37 cellular contexts compared by ENCODE assay signal in genomic region chr11:57015679-57016078, GRCh38. TPM values are rescaled to one million over a fixed set of nuclear protein-coding genes. Genes with fewer than 3 reads are reported as not detected.
"Had no signal": no experiment of that assay in that cellular context is flagged by ENCODE, and none has a peak within 500 bp of the region (broad histone marks: within the 10 kb centered on the region; RNA-seq: fewer than 3 reads in every experiment).

No MANE protein-coding gene starts in this region.

- H3K9me3 ChIP-seq: ovary, psoas muscle, stomach, thoracic aorta, thyroid gland, tibial nerve, upper lobe of left lung, vagina had no signal

- H3K36me3 Mint-ChIP-seq: naive thymus-derived CD4-positive, alpha-beta T cell; natural killer cell; neural progenitor cell; stimulated activated effector memory CD8-positive, alpha-beta T cell treated with anti-CD3 and anti-CD28 coated beads, Interleukin-12 subunit alpha, Interleukin-12 subunit beta, amount 100 ng/mL, for 72 hours; stimulated activated naive B cell treated with anti-CD40 and anti-IgM and Interleukin-4, amounts not matched to agents 10 μg/mL and 1 μg/mL and 100 μg/mL, for 72 hours had no signal

- H3K4me3 Mint-ChIP-seq: naive thymus-derived CD4-positive, alpha-beta T cell; natural killer cell; nephron; neural progenitor cell; stimulated activated effector memory CD8-positive, alpha-beta T cell treated with anti-CD3 and anti-CD28 coated beads, Interleukin-12 subunit alpha, Interleukin-12 subunit beta, amount 100 ng/mL, for 72 hours; stimulated activated naive B cell treated with anti-CD40 and anti-IgM and Interleukin-4, amounts not matched to agents 10 μg/mL and 1 μg/mL and 100 μg/mL, for 72 hours; stimulated activated naive CD8-positive, alpha-beta T cell treated with anti-CD3 and anti-CD28 coated beads, Interleukin-15, Interleukin-2, amounts not matched to agents 100 ng/mL and 50 ng/mL, for 24 hours had no signal

- H3K9me3 Mint-ChIP-seq: nephron; stimulated activated naive CD8-positive, alpha-beta T cell treated with anti-CD3 and anti-CD28 coated beads, Interleukin-15, Interleukin-2, amounts not matched to agents 100 ng/mL and 50 ng/mL, for 24 hours had no signal

- H3K4me1 ChIP-seq: neural progenitor cell, parathyroid adenoma, psoas muscle, spleen, stomach, thyroid gland, tibial nerve, upper lobe of left lung, vagina had no signal

- H3K9ac ChIP-seq: neural progenitor cell, parathyroid adenoma had no signal

- H3K4me3 ChIP-seq: neural progenitor cell, ovary, psoas muscle, skin epidermis, smooth muscle cell, spleen, stomach, thoracic aorta, thyroid gland, tibial nerve, upper lobe of left lung, vagina had no signal

- H3K4me2 ChIP-seq: neural progenitor cell, smooth muscle cell had no signal

- ATAC-seq: naive thymus-derived CD4-positive, alpha-beta T cell; natural killer cell; psoas muscle; right cardiac atrium; sciatic nerve; stimulated activated effector memory CD8-positive, alpha-beta T cell treated with anti-CD3 and anti-CD28 coated beads, Interleukin-12 subunit alpha, Interleukin-12 subunit beta, amount 100 ng/mL, for 72 hours; stimulated activated naive B cell treated with anti-CD40 and anti-IgM and Interleukin-4, amounts not matched to agents 10 μg/mL and 1 μg/mL and 100 μg/mL, for 72 hours had no signal

- H3K27ac ChIP-seq: neural progenitor cell, ovary, parathyroid adenoma, psoas muscle, skin epidermis, spleen, stomach, thoracic aorta, thyroid gland, tibial nerve, upper lobe of left lung, vagina had no signal

- H3K27me3 ChIP-seq: neural progenitor cell, ovary, spleen, stomach, thyroid gland, tibial nerve, upper lobe of left lung, vagina had no signal

- DNase-seq: naive thymus-derived CD4-positive, alpha-beta T cell; natural killer cell; occipital lobe; ovary; posterior cingulate gyrus; psoas muscle; right cardiac atrium; spleen; stimulated activated CD4-positive, alpha-beta T cell treated with anti-CD3 and anti-CD28 coated beads, Interleukin-12 subunit alpha, Interleukin-12 subunit beta, amount 100 ng/mL, for 4 hours; stimulated activated CD4-positive, alpha-beta T cell treated with anti-CD3 and anti-CD28 coated beads, Interleukin-2, amount 100 ng/mL, for 24 hours; stimulated activated CD4-positive, alpha-beta T cell treated with anti-CD3 and anti-CD28 coated beads, Interleukin-2, amount 100 ng/mL, for 48 hours; stimulated activated CD4-positive, alpha-beta T cell treated with anti-CD3 and anti-CD28 coated beads, Interleukin-4, amount 100 ng/mL, for 24 hours; stimulated activated naive B cell treated with anti-CD40 and anti-IgM and Interleukin-4, amounts not matched to agents 10 μg/mL and 1 μg/mL and 100 μg/mL, for 72 hours; stimulated activated naive CD4-positive, alpha-beta T cell treated with Interleukin-2 at 50 U/mL for 16 hours; stomach; thyroid gland; trophoblast cell; upper lobe of left lung had no signal

- H3K36me3 ChIP-seq: neural progenitor cell, ovary, spleen, stomach, thoracic aorta, thyroid gland, tibial nerve, upper lobe of left lung, vagina had no signal

- H3K27me3 Mint-ChIP-seq: naive thymus-derived CD4-positive, alpha-beta T cell; stimulated activated naive B cell treated with anti-CD40 and anti-IgM and Interleukin-4, amounts not matched to agents 10 μg/mL and 1 μg/mL and 100 μg/mL, for 72 hours; stimulated activated naive CD8-positive, alpha-beta T cell treated with anti-CD3 and anti-CD28 coated beads, Interleukin-15, Interleukin-2, amounts not matched to agents 100 ng/mL and 50 ng/mL, for 24 hours had no signal

- H3K4me1 Mint-ChIP-seq: naive thymus-derived CD4-positive, alpha-beta T cell; natural killer cell; nephron; neural progenitor cell; stimulated activated effector memory CD8-positive, alpha-beta T cell treated with anti-CD3 and anti-CD28 coated beads, Interleukin-12 subunit alpha, Interleukin-12 subunit beta, amount 100 ng/mL, for 72 hours; stimulated activated naive B cell treated with anti-CD40 and anti-IgM and Interleukin-4, amounts not matched to agents 10 μg/mL and 1 μg/mL and 100 μg/mL, for 72 hours had no signal

- H3K27ac Mint-ChIP-seq: naive thymus-derived CD4-positive, alpha-beta T cell; natural killer cell; nephron; neural progenitor cell; progenitor cell of endocrine pancreas; stimulated activated effector memory CD8-positive, alpha-beta T cell treated with anti-CD3 and anti-CD28 coated beads, Interleukin-12 subunit alpha, Interleukin-12 subunit beta, amount 100 ng/mL, for 72 hours; stimulated activated naive B cell treated with anti-CD40 and anti-IgM and Interleukin-4, amounts not matched to agents 10 μg/mL and 1 μg/mL and 100 μg/mL, for 72 hours; stimulated activated naive CD8-positive, alpha-beta T cell treated with anti-CD3 and anti-CD28 coated beads, Interleukin-15, Interleukin-2, amounts not matched to agents 100 ng/mL and 50 ng/mL, for 24 hours had no signal

- H3K79me2 ChIP-seq: parathyroid adenoma had no signal

- FAIRE-seq: urothelium cell line had no signal

- H2AFZ ChIP-seq: neural progenitor cell, parathyroid adenoma had no signal

RNA-seq across cellular contexts. Expression of gene OR5AK2, which starts 27.0 kb away (rescaled TPM):
- total RNA-seq: naive thymus-derived CD4-positive, alpha-beta T cell; natural killer cell; occipital lobe; osteoblast; ovary; progenitor cell of endocrine pancreas; psoas muscle; renal cortical epithelial cell; right cardiac atrium; sciatic nerve; smooth muscle cell; subcutaneous adipose tissue; temporal lobe; thoracic aorta; thyroid gland; tibial nerve; upper lobe of left lung; ureter; vagina had no signal
- polyA plus RNA-seq: naive thymus-derived CD4-positive, alpha-beta T cell; neural cell; ovary; psoas muscle; right cardiac atrium; smooth muscle cell; spleen; stomach had no signal
